Comparison of ENCODE assay signal across 1 cellular context in the genomic region with DNA sequence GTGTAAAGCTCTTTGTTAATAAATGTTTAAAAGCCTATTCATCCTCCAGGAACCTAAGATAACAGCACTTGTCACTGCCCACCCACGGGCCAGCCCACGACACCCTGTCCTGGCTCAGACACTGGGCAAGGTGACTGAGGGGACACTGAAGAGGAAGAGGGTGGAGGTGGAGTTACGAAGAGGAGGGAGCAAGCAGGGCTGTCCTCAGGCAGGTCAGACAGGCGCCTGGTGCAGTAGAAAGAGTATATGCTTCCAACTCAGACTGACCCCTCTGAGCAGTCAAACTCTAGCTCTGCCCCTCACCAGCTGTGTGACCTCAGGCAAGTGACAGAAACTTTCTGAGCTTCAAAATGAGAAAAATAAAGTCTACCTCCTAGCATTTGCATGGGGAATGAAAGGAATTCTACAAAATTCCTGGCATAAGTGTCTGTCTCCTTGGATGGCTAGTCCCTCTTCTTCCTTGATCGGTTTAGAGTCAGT.
TF ChIP-seq lines count a peak whose summit lies in the region.

No MANE protein-coding gene starts in this region.

TF ChIP-seq in IMR-90, 13 proteins besides CTCF, POLR2A, EP300 and RAD21 (continued from another document):
- TF ChIP-seq, protein P1, sequence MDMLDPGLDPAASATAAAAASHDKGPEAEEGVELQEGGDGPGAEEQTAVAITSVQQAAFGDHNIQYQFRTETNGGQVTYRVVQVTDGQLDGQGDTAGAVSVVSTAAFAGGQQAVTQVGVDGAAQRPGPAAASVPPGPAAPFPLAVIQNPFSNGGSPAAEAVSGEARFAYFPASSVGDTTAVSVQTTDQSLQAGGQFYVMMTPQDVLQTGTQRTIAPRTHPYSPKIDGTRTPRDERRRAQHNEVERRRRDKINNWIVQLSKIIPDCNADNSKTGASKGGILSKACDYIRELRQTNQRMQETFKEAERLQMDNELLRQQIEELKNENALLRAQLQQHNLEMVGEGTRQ (IDR thresholded peaks at IDR 0.05; ENCODE audit: low read depth, low read length): no peak
- TF ChIP-seq RCOR1 (IDR thresholded peaks at IDR 0.05; ENCODE audit: insufficient replicate concordance, low read length) (no peak), RFX5 (IDR thresholded peaks at IDR 0.05; ENCODE audit: low read depth, low read length) (no peak), CEBPB (IDR thresholded peaks at IDR 0.05; ENCODE audit: low read depth, low read length) (no peak), MXI1 (IDR thresholded peaks at IDR 0.05; ENCODE audit: borderline replicate concordance, low read depth, low read length) (no peak)
TF ChIP-seq in IMR-90: peak in this region for 0.
